ENCODE assay signal across 9 cellular contexts in genomic region chr3:16824085-16824696, GRCh38.
A peak's percentile ranks its signal among the peaks of the same experiment; 100 is the strongest.
DNase-seq lines count a peak whose midpoint lies in the region; ATAC-seq and TF ChIP-seq lines count a peak whose summit lies in the region.
"Had no signal": no experiment of that assay in that cellular context is flagged by ENCODE, and none has a peak within 500 bp of the region (broad histone marks: within the 10 kb centered on the region; RNA-seq: fewer than 3 reads in every experiment).

No MANE protein-coding gene starts in this region.

- H3K27ac ChIP-seq in effector memory CD4-positive, alpha-beta T cell (ENCODE audit: insufficient read depth, low read length, poor library complexity, severe bottlenecking): no peak overlapping the region
- H3K27ac ChIP-seq in transverse colon: no peak overlapping the region

- no peaks in the 10 kb centered on the region for H3K9me3 ChIP-seq in effector memory CD4-positive, alpha-beta T cell (ENCODE audit: control insufficient read depth, low read length)
- H3K9me3 ChIP-seq in transverse colon: no peaks in the 10 kb centered on the region

- no peaks in the 10 kb centered on the region for H3K36me3 ChIP-seq in effector memory CD4-positive, alpha-beta T cell (ENCODE audit: control insufficient read depth, insufficient read depth, low read length)
- H3K36me3 ChIP-seq in H7 (replicated peaks; ENCODE audit: control insufficient read depth, insufficient read depth, low read length) (no peaks in the 10 kb centered on the region), transverse colon (no peaks in the 10 kb centered on the region)

- DNase-seq in effector memory CD4-positive, alpha-beta T cell: no peak
- DNase-seq in H7: no peak
- no peak for DNase-seq in transverse colon
- no peak for DNase-seq in H4 (ENCODE audit: low spot score)
- DNase-seq in cerebellar nuclear complex (lab: John Stamatoyannopoulos, UW): no peak
- DNase-seq: NCI-H1436 treated with DMSO at 0.1 percent for 48 hours had no signal

- no peaks in the 10 kb centered on the region for H3K27me3 ChIP-seq in effector memory CD4-positive, alpha-beta T cell (replicated peaks; ENCODE audit: control insufficient read depth, insufficient read depth, low read length, poor library complexity, severe bottlenecking)
- H3K27me3 ChIP-seq in H7 (ENCODE audit: control insufficient read depth, insufficient read depth, low read length): no peaks in the 10 kb centered on the region
- H3K27me3 ChIP-seq in transverse colon: no peaks in the 10 kb centered on the region

- H3K4me3 ChIP-seq in effector memory CD4-positive, alpha-beta T cell (ENCODE audit: insufficient read depth, low read depth, low read length, poor library complexity, severe bottlenecking): peak overlapping the region; percentile 15
- no peak overlapping the region for H3K4me3 ChIP-seq in H7 (ENCODE audit: insufficient read depth, low read depth, low read length)
- no peak overlapping the region for H3K4me3 ChIP-seq in transverse colon

- in situ Hi-C loops in transverse colon (cut with MboI; ENCODE audit: low pct_ligation_motif_present in 1 of 4, low pct_unique_long_range_greater_than_20kb in 1 of 4, low sequenced_read_pairs in 3 of 4): loop anchor here in 1 of 4 donors (25.0 kb wide), 1 partner anchor 413 kb away; no protein-coding TSS in a partner anchor

- TF ChIP-seq CTCF in transverse colon (IDR thresholded peaks at IDR 0.05): no peak

- H3K4me1 ChIP-seq in effector memory CD4-positive, alpha-beta T cell (ENCODE audit: control insufficient read depth, insufficient read depth, low read length, poor library complexity, severe bottlenecking): peaks cover 15% of the 10 kb centered on the region
- H3K4me1 ChIP-seq in transverse colon: no peaks in the 10 kb centered on the region

- peak; percentile 74 for ATAC-seq in GM18861 (IDR thresholded peaks at IDR 0.05; ENCODE audit: unreplicated experiment)
- peak; percentile 86 for ATAC-seq in GM21528 (IDR thresholded peaks at IDR 0.05; ENCODE audit: low FRiP score, unreplicated experiment)
- peak; percentile 79 for ATAC-seq in HG03460 (IDR thresholded peaks at IDR 0.05; ENCODE audit: unreplicated experiment)

- TF ChIP-seq EP300 in transverse colon (IDR thresholded peaks at IDR 0.05; ENCODE audit: low read depth): no peak

- no peak for TF ChIP-seq POLR2A in transverse colon (IDR thresholded peaks at IDR 0.05)

- WGBS in transverse colon (ENCODE audit: low coverage in 1 of 2), 2 donors: 60 to 68% methylated on average over 4 of the region's 4 CpGs

- intact Hi-C loops in transverse colon (cut with DNase I; ENCODE audit: low total_unique reads): no loop called here
